Comparison of ENCODE assay signal across 8 cellular contexts in genomic region chr2:113390133-113390849, GRCh38. TPM values are rescaled to one million over a fixed set of nuclear protein-coding genes. Genes with fewer than 3 reads are reported as not detected.
DNase-seq lines count a peak whose midpoint lies in the region; ATAC-seq and TF ChIP-seq lines count a peak whose summit lies in the region.

No MANE protein-coding gene starts in this region.

- peaks cover 1 to 6% of the 10 kb centered on the region in 2 donors for H3K27me3 Mint-ChIP-seq in CD4-positive, alpha-beta memory T cell

- DNase-seq in CD4-positive, alpha-beta memory T cell, result peak; percentile 70 to 84 (median 80)
- DNase-seq in HT-29 (ENCODE audit: low spot score) (peak; percentile 92), activated T-cell treated with anti-CD3 and anti-CD28 coated beads for 1 hour (ENCODE audit: low read depth) (peak; percentile 53), fibroblast of mammary gland (ENCODE audit: low read depth) (peak; percentile 78), omental fat pad (ENCODE audit: low spot score) (no peak), upper lobe of right lung (no peak), NOMO-1 treated with dmso at 0.1 percent for 144 hours (lab: John Stamatoyannopoulos, UW; ENCODE audit: unreplicated experiment) (no peak)

- peak overlapping the region; percentile 27 to 40 for H3K4me3 ChIP-seq in CD4-positive, alpha-beta memory T cell (ENCODE audit: low read length in 2 of 2)
- H3K4me3 ChIP-seq in fibroblast of mammary gland (ENCODE audit: control insufficient read depth, low read depth, low read length) (no peak overlapping the region), upper lobe of right lung (peak overlapping the region; percentile 21)

- peaks cover 5 to 16% (median 10%) of the 10 kb centered on the region in 4 donors for H3K4me1 Mint-ChIP-seq in CD4-positive, alpha-beta memory T cell

- H3K36me3 Mint-ChIP-seq in CD4-positive, alpha-beta memory T cell, result no peaks in the 10 kb centered on the region

- no peaks in the 10 kb centered on the region for H3K9me3 Mint-ChIP-seq in CD4-positive, alpha-beta memory T cell

- H3K36me3 ChIP-seq in CD4-positive, alpha-beta memory T cell (ENCODE audit: insufficient read depth, low read length), result no peaks in the 10 kb centered on the region
- no peaks in the 10 kb centered on the region for H3K36me3 ChIP-seq in upper lobe of right lung

- no peak overlapping the region for H3K27ac ChIP-seq in CD4-positive, alpha-beta memory T cell (ENCODE audit: low read depth, low read length)
- no peak overlapping the region for H3K27ac ChIP-seq in upper lobe of right lung

- CTCF ChIA-PET in CD4-positive, alpha-beta memory T cell (lab: Charles Lee; ENCODE audit: partially characterized antibody), result interaction anchor here (0.9 to 3.9 kb wide), 29 partner anchors 9 to 498 kb away, joined by 3 to 48 read pairs (median 4); no protein-coding TSS in a partner anchor

- H3K9me3 ChIP-seq in CD4-positive, alpha-beta memory T cell (ENCODE audit: control insufficient read depth in 1 of 2, low read length in 2 of 2), result no peaks in the 10 kb centered on the region
- no peaks in the 10 kb centered on the region for H3K9me3 ChIP-seq in upper lobe of right lung

- H3K27ac Mint-ChIP-seq in CD4-positive, alpha-beta memory T cell, result peak overlapping the region; percentile 44 to 73 (median 67)

- H3K4me3 Mint-ChIP-seq in CD4-positive, alpha-beta memory T cell, result peak overlapping the region; percentile 61 to 86 (median 72)

- peaks cover 4% of the 10 kb centered on the region for H3K4me1 ChIP-seq in CD4-positive, alpha-beta memory T cell (ENCODE audit: insufficient read depth, low read length)
- H3K4me1 ChIP-seq in upper lobe of right lung, result no peaks in the 10 kb centered on the region

- ATAC-seq in GM21381 (IDR thresholded peaks at IDR 0.05; ENCODE audit: unreplicated experiment) (peak; percentile 87), omental fat pad (ENCODE audit: low FRiP score) (peak; percentile 92), upper lobe of right lung (peak; percentile 97)

- peak; percentile 95 for TF ChIP-seq CTCF in fibroblast of mammary gland (conservative IDR thresholded peaks at IDR 0.05; ENCODE audit: control insufficient read depth, insufficient read depth, low read depth, low read length)
- peak in 1 of 3 donors; percentile 98 for TF ChIP-seq CTCF in omental fat pad (IDR thresholded peaks at IDR 0.05)
- peak; percentile 71 for TF ChIP-seq CTCF in upper lobe of right lung (IDR thresholded peaks at IDR 0.05)

- intact Hi-C loops in CD4-positive, alpha-beta memory T cell (cut with micrococcal nuclease), result loop anchor here (5.0 kb wide), 3 partner anchors 138 to 253 kb away; no protein-coding TSS in a partner anchor
- intact Hi-C loops in upper lobe of right lung (cut with DNase I), result no loop called here

- H3K27me3 ChIP-seq in CD4-positive, alpha-beta memory T cell (ENCODE audit: insufficient read depth, low read length), result no peaks in the 10 kb centered on the region
- no peaks in the 10 kb centered on the region for H3K27me3 ChIP-seq in upper lobe of right lung

- POLR2A ChIA-PET in CD4-positive, alpha-beta memory T cell (lab: Charles Lee; ENCODE audit: partially characterized antibody), result interaction anchor here (0.6 to 1.3 kb wide), 2 partner anchors 186 to 191 kb away, joined by 3 to 4 read pairs; no protein-coding TSS in a partner anchor

RNA-seq across cellular contexts. Expression of gene ZNG1B, which starts 47.2 kb away (rescaled TPM):
- 10 to 100 TPM; 43.3 to 44.0 TPM for total RNA-seq in CD4-positive, alpha-beta memory T cell
- polyA plus RNA-seq in CD4-positive, alpha-beta memory T cell, result 10 to 100 TPM; 32.7 to 43.1 TPM
- total RNA-seq in HT-29 (2014; rRNA removed; shearing (Covaris generic)), result 23.9 and 25.7 TPM in 2 replicates
- total RNA-seq in omental fat pad, result 10 to 100 TPM; 18.7 to 36.1 (median 29.5) TPM
- total RNA-seq in upper lobe of right lung, result 30.2 TPM

Comparison
In these comparisons a context has a peak if more than half of its experiments do, and no peak if none do; other contexts are left out.
1. DNase-seq: peak in CD4-positive, alpha-beta memory T cell (5 of 5), HT-29 (single experiment), activated T-cell treated with anti-CD3 and anti-CD28 coated beads for 1 hour (single experiment) and fibroblast of mammary gland (single experiment); none in omental fat pad (single experiment), upper lobe of right lung (single experiment) and NOMO-1 treated with dmso at 0.1 percent for 144 hours (single experiment).
2. Peak in every context shown above with its lines, with median percentiles within 50 percentile points of each other: ATAC-seq.